8 cellular contexts compared by ENCODE assay signal in the genomic region with DNA sequence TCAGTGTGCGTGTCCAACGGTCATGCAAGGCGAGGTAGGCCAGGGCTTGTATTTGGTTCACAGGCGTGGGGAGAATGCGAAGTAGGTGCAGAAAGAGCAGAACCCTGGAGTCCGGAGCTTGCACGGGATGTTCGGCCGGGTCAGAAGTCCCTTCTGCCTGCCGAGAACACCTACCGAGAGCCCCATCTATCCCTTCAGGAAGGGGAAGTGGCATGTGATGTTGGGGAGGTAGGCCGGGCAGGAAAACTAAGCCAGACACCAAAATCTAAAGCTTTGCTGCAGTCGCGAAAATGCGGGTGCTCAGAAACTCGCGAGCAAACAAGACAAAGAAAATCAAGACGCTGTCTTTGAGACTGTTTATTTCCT. TPM values are rescaled to one million over a fixed set of nuclear protein-coding genes. Genes with fewer than 3 reads are reported as not detected.
DNase-seq lines count a peak whose midpoint lies in the region; ATAC-seq and TF ChIP-seq lines count a peak whose summit lies in the region.

No MANE protein-coding gene starts in this region.

- peak overlapping the region; percentile 61 for H3K4me3 ChIP-seq in RWPE2 (ENCODE audit: severe bottlenecking)
- H3K4me3 ChIP-seq in duodenal mucosa (ENCODE audit: low read depth in 1 of 2, low read length in 2 of 2), result peak overlapping the region; percentile 73 to 88
- H3K4me3 ChIP-seq in urinary bladder (ENCODE audit: low read depth, low read length), result peak overlapping the region; percentile 58

- peak overlapping the region; percentile 67 to 88 for H3K9ac ChIP-seq in duodenal mucosa (ENCODE audit: low read depth in 1 of 2, low read length in 2 of 2)

- H3K36me3 ChIP-seq in RWPE2 (ENCODE audit: low read depth) (peaks cover 7% of the 10 kb centered on the region), duodenal mucosa (ENCODE audit: control insufficient read depth in 1 of 2, insufficient read depth in 2 of 2, low read length in 2 of 2) (peaks cover 12 to 22% of the 10 kb centered on the region in 2 donors), urinary bladder (ENCODE audit: insufficient read depth) (peaks cover 4% of the 10 kb centered on the region)

- TF ChIP-seq CTCF in RWPE2 (IDR thresholded peaks at IDR 0.05; ENCODE audit: poor library complexity, severe bottlenecking), result no peak

- peak in 12 of 14 donors; percentile 17 to 89 (median 70) for DNase-seq in C1 segment of cervical spinal cord (lab: John Stamatoyannopoulos, UW)
- no peak for DNase-seq in RWPE2 (ENCODE audit: low spot score)
- DNase-seq in midbrain (lab: John Stamatoyannopoulos, UW), result peak; percentile 74
- no peak for DNase-seq in HuH-7.5 (ENCODE audit: low spot score)

- ATAC-seq in GM21619 (IDR thresholded peaks at IDR 0.05; ENCODE audit: unreplicated experiment), result peak; percentile 1
- ATAC-seq in RWPE2 (ENCODE audit: low read depth), result peak; percentile 4; the same call in 1 of the 3 replicates
- no peak for ATAC-seq in GM18858 (IDR thresholded peaks at IDR 0.05; ENCODE audit: unreplicated experiment)

- H3K4me1 ChIP-seq in RWPE2 (ENCODE audit: insufficient read depth, poor library complexity, severe bottlenecking), result peaks cover 8% of the 10 kb centered on the region
- H3K4me1 ChIP-seq in duodenal mucosa (ENCODE audit: control insufficient read depth in 1 of 2, insufficient read depth in 2 of 2, low read length in 2 of 2), result peaks cover 16 to 22% of the 10 kb centered on the region in 2 donors
- H3K4me1 ChIP-seq in urinary bladder (ENCODE audit: insufficient read depth), result no peaks in the 10 kb centered on the region

- WGBS in urinary bladder, result under 1% methylated on average over 18 of the region's 18 CpGs

- H3K27ac ChIP-seq in RWPE2 (ENCODE audit: poor library complexity, severe bottlenecking), result peak overlapping the region; percentile 71
- H3K27ac ChIP-seq in duodenal mucosa (ENCODE audit: low read depth, low read length), result peak overlapping the region; percentile 42
- H3K27ac ChIP-seq in urinary bladder (ENCODE audit: low read depth), result peak overlapping the region; percentile 59

- H3K27me3 ChIP-seq in RWPE2 (ENCODE audit: insufficient read depth, poor library complexity, severe bottlenecking) (no peaks in the 10 kb centered on the region), duodenal mucosa (ENCODE audit: control insufficient read depth in 1 of 2, insufficient read depth in 2 of 2, low read length in 2 of 2) (no peaks in the 10 kb centered on the region)

- no peaks in the 10 kb centered on the region for H3K9me3 ChIP-seq in RWPE2 (ENCODE audit: severe bottlenecking)
- no peaks in the 10 kb centered on the region for H3K9me3 ChIP-seq in duodenal mucosa (ENCODE audit: control insufficient read depth in 1 of 2, low read length in 2 of 2)

RNA-seq across cellular contexts. Expression of gene TAF6L, which starts 0.4 kb away (rescaled TPM):
- total RNA-seq in urinary bladder, result 8.5 TPM
- polyA plus RNA-seq in urinary bladder, result 21.9 TPM

RNA-seq across cellular contexts. Expression of gene POLR2G, which starts 9.4 kb away (rescaled TPM):
- total RNA-seq in urinary bladder, result 46.4 TPM
- 107 TPM for polyA plus RNA-seq in urinary bladder

RNA-seq across cellular contexts. Expression of gene TMEM179B, which starts 16.4 kb away (rescaled TPM):
- total RNA-seq in urinary bladder, result 26.2 TPM
- polyA plus RNA-seq in urinary bladder, result 64.1 TPM

RNA-seq across cellular contexts. Expression of gene ZBTB3, which starts 16.8 kb away (rescaled TPM):
- total RNA-seq in urinary bladder, result 10.5 TPM
- 3.2 TPM for polyA plus RNA-seq in urinary bladder

RNA-seq across cellular contexts. Expression of gene TMEM223, which starts 21.0 kb away (rescaled TPM):
- total RNA-seq in urinary bladder, result 16.7 TPM
- polyA plus RNA-seq in urinary bladder, result 21.3 TPM

Comparison
In these comparisons a context has a peak if more than half of its experiments do, and no peak if none do; other contexts are left out.
1. DNase-seq: peak in C1 segment of cervical spinal cord (12 of 14) and midbrain (single experiment); none in RWPE2 (single experiment) and HuH-7.5 (single experiment).
2. Peak in every context shown above with its lines, with median percentiles within 50 percentile points of each other: H3K27ac ChIP-seq and H3K4me3 ChIP-seq.